ENCODE assay signal across 18 cellular contexts in the genomic region with DNA sequence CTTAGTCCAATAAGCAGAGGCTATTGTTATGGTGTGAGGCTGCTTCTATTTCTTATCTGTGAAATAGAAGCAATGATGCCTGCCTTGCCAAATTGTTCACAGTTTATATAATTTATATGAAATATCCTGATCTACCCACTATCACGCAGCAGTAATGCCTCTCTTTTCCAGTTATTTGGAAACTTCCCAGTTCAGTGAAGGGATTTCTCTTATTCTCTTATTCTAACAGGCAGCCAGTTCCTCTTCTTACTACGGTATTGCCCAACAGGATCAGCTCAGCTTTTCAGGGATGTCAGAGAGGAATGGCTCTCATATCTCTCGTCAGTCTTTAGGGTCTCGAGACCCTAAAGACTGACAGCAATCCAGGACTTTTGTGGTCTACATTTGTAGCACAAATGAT.
"Had no signal": no experiment of that assay in that cellular context is flagged by ENCODE, and none has a peak within 500 bp of the region (broad histone marks: within the 10 kb centered on the region; RNA-seq: fewer than 3 reads in every experiment).

No MANE protein-coding gene starts in this region.

- H3K27ac Mint-ChIP-seq: activated CD8-positive, alpha-beta T cell treated with anti-CD3 and anti-CD28 coated beads for 36 hours; immature natural killer cell had no signal

- H3K4me1 Mint-ChIP-seq: immature natural killer cell had no signal

- ATAC-seq: activated CD8-positive, alpha-beta T cell treated with anti-CD3 and anti-CD28 coated beads for 36 hours; activated T-cell treated with anti-CD3 and anti-CD28 coated beads, Interleukin-2, amount 50 U/mL, for 4 hours had no signal

- H3K9ac ChIP-seq: SK-N-SH had no signal

- H3K36me3 Mint-ChIP-seq: immature natural killer cell, naive B cell had no signal

- H3K4me3 ChIP-seq: adrenal gland, lung, spleen, stomach, thoracic aorta had no signal

- H3K4me2 ChIP-seq: SK-N-SH had no signal

- H3K4me3 Mint-ChIP-seq: activated CD8-positive, alpha-beta T cell treated with anti-CD3 and anti-CD28 coated beads for 36 hours; activated T-cell treated with anti-CD3 and anti-CD28 coated beads, Interleukin-2, amount 50 U/mL, for 4 hours; immature natural killer cell; naive B cell had no signal

- H3K9me3 ChIP-seq: adrenal gland, neutrophil, SK-N-SH, spleen, stomach, thoracic aorta had no signal

- H3K27me3 Mint-ChIP-seq: activated CD8-positive, alpha-beta T cell treated with anti-CD3 and anti-CD28 coated beads for 36 hours had no signal

- H3K4me1 ChIP-seq: adrenal gland had no signal

- H3K9me3 Mint-ChIP-seq: activated CD8-positive, alpha-beta T cell treated with anti-CD3 and anti-CD28 coated beads for 36 hours; activated T-cell treated with anti-CD3 and anti-CD28 coated beads, Interleukin-2, amount 50 U/mL, for 4 hours; immature natural killer cell; naive B cell had no signal

- H3K27me3 ChIP-seq: stomach had no signal

- DNase-seq: activated CD4-positive, alpha-beta T cell treated with anti-CD3 and anti-CD28 coated beads for 4 hours; activated CD8-positive, alpha-beta T cell treated with anti-CD3 and anti-CD28 coated beads for 36 hours; activated effector memory CD4-positive, alpha-beta T cell treated with Interleukin-2 at 50 U/mL for 16 hours; activated naive CD4-positive, alpha-beta T cell treated with anti-CD3 and anti-CD28 coated beads, Interleukin-2, amount 50 U/mL, for 16 hours; activated T-cell treated with anti-CD3 and anti-CD28 coated beads, Interleukin-2, amount 50 U/mL, for 4 hours; adrenal gland; erythroblast; head of caudate nucleus; immature natural killer cell; naive B cell; posterior cingulate gyrus; right cardiac atrium; SK-N-SH; spleen; stomach had no signal

- H3K27ac ChIP-seq: adrenal gland, neutrophil, spleen had no signal

- H3K36me3 ChIP-seq: adrenal gland, neutrophil, spleen, stomach, thoracic aorta had no signal
